12 cellular contexts compared by ENCODE assay signal in the genomic region with DNA sequence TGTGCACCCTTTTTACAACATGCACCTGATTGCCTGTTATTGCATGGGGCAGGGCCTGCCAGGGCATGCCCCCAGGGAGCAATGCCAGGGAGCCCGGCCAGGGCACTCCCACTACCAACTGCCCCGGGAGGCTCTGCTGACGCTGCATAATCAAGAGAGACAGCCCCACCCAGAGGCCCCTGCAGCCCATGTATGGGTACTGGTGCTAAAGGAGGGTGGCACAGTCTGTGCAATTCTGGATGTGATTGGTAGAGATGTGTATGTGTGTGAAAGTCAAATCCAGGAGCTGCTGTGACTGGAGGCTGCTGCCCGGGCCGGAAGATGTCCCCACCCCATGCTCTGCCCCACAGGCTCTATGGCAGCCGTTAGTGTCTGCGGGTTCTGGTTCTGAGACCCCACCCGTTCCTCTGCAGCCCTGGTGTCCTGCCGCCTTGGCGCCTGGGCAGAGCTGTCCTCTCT. TPM values are rescaled to one million over a fixed set of nuclear protein-coding genes. Genes with fewer than 3 reads are reported as not detected.
A peak's percentile ranks its signal among the peaks of the same experiment; 100 is the strongest.
DNase-seq lines count a peak whose midpoint lies in the region; FAIRE-seq and TF ChIP-seq lines count a peak whose summit lies in the region.
"Had no signal": no experiment of that assay in that cellular context is flagged by ENCODE, and none has a peak within 500 bp of the region (broad histone marks: within the 10 kb centered on the region; RNA-seq: fewer than 3 reads in every experiment).

No MANE protein-coding gene starts in this region.

- 35 to 39% methylated on average over 10 of the region's 10 CpGs for WGBS in esophagus, 2 donors
- WGBS in small intestine, 3 donors, result 22 to 58% (median 35%) methylated on average over 10 of the region's 10 CpGs

- H3K27ac ChIP-seq in esophagus (ENCODE audit: low read depth in 2 of 2, low read length in 1 of 2) (peak overlapping the region; percentile 66 to 69), small intestine (ENCODE audit: low read depth in 1 of 2, low read length in 1 of 2) (peak overlapping the region in 1 of 2 donors; percentile 40)

- no peak for FAIRE-seq in small intestine (lab: Jason Lieb, UNC)
- FAIRE-seq: frontal cortex had no signal

- H3K36me3 ChIP-seq in esophagus (ENCODE audit: control insufficient read depth in 2 of 2, insufficient read depth in 2 of 2, low read length in 1 of 2), result no peaks in the 10 kb centered on the region
- no peaks in the 10 kb centered on the region for H3K36me3 ChIP-seq in small intestine (ENCODE audit: control insufficient read depth in 2 of 2, insufficient read depth in 2 of 2, low read length in 2 of 2)

- no peak for TF ChIP-seq RAD21 in Ishikawa (IDR thresholded peaks at IDR 0.05; ENCODE audit: low read depth)

- TF ChIP-seq EP300 in Ishikawa (IDR thresholded peaks at IDR 0.05; ENCODE audit: borderline replicate concordance), result no peak; the same call in 1 of the 2 replicates

- H3K9me3 ChIP-seq in esophagus (ENCODE audit: control insufficient read depth in 2 of 2, insufficient read depth in 1 of 2, low read depth in 1 of 2, low read length in 1 of 2) (no peaks in the 10 kb centered on the region), small intestine (ENCODE audit: control insufficient read depth, low read depth) (no peaks in the 10 kb centered on the region)

- no peak overlapping the region for H3K4me3 ChIP-seq in esophagus (ENCODE audit: low read depth in 1 of 2, low read length in 2 of 2)
- no peak overlapping the region for H3K4me3 ChIP-seq in small intestine (ENCODE audit: low read depth in 1 of 2, low read length in 2 of 2)
- H3K4me3 ChIP-seq in foreskin fibroblast (ENCODE audit: low read depth in 1 of 2, low read length in 2 of 2), result no peak overlapping the region

- peaks cover 4 to 6% of the 10 kb centered on the region in 2 donors for H3K4me1 ChIP-seq in esophagus (ENCODE audit: control insufficient read depth in 2 of 2, insufficient read depth in 2 of 2, low read length in 1 of 2)
- peaks cover 0 to 5% of the 10 kb centered on the region in 2 donors for H3K4me1 ChIP-seq in small intestine (ENCODE audit: control insufficient read depth in 2 of 2, insufficient read depth in 1 of 2, low read depth in 1 of 2, low read length in 1 of 2)

- DNase-seq in NCI-H460 (ENCODE audit: extremely low read depth, low read depth), result peak; percentile 40
- peak; percentile 90 for DNase-seq in small intestine
- no peak for DNase-seq in foreskin fibroblast
- DNase-seq in stimulated activated CD8-positive, alpha-beta memory T cell treated with anti-CD3 and anti-CD28 coated beads, Interleukin-4, amount 100 ng/mL, for 48 hours, result no peak
- no peak for DNase-seq in UCSD-AML1 (lab: John Stamatoyannopoulos, UW; ENCODE audit: unreplicated experiment)
- DNase-seq: activated CD8-positive, alpha-beta memory T cell treated with anti-CD3 and anti-CD28 coated beads, Interleukin-2, amount 10 ng/mL, durations not matched to agents 7 days and 5 days; KBM-7; midbrain; substantia nigra had no signal

- no peaks in the 10 kb centered on the region for H3K27me3 ChIP-seq in esophagus (ENCODE audit: control insufficient read depth in 1 of 2, insufficient read depth in 2 of 2, low read length in 2 of 2)
- H3K27me3 ChIP-seq in small intestine (ENCODE audit: control insufficient read depth in 2 of 2, insufficient read depth in 2 of 2, low read length in 2 of 2), result no peaks in the 10 kb centered on the region

- no peak for TF ChIP-seq CTCF in foreskin fibroblast (IDR thresholded peaks at IDR 0.05; ENCODE audit: low read depth, low read length)

TF ChIP-seq in Ishikawa, 13 proteins besides CTCF, POLR2A, EP300 and RAD21:
- TF ChIP-seq, protein P1, sequence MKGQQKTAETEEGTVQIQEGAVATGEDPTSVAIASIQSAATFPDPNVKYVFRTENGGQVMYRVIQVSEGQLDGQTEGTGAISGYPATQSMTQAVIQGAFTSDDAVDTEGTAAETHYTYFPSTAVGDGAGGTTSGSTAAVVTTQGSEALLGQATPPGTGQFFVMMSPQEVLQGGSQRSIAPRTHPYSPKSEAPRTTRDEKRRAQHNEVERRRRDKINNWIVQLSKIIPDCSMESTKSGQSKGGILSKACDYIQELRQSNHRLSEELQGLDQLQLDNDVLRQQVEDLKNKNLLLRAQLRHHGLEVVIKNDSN (IDR thresholded peaks at IDR 0.05), result no peak
- no peak for TF ChIP-seq YY1 (IDR thresholded peaks at IDR 0.05; ENCODE audit: low read depth)
- TF ChIP-seq TCF12 (IDR thresholded peaks at IDR 0.05; ENCODE audit: low read depth), result peak; percentile 32; the same call in 1 of the 2 replicates
- TF ChIP-seq EGR1 (IDR thresholded peaks at IDR 0.05), result no peak
- 0 out of 2 replicates have a peak, but pooled peaks have one; percentile 20 for TF ChIP-seq ZBTB7A (IDR thresholded peaks at IDR 0.05; ENCODE audit: low read depth)
- TF ChIP-seq, protein P2, sequence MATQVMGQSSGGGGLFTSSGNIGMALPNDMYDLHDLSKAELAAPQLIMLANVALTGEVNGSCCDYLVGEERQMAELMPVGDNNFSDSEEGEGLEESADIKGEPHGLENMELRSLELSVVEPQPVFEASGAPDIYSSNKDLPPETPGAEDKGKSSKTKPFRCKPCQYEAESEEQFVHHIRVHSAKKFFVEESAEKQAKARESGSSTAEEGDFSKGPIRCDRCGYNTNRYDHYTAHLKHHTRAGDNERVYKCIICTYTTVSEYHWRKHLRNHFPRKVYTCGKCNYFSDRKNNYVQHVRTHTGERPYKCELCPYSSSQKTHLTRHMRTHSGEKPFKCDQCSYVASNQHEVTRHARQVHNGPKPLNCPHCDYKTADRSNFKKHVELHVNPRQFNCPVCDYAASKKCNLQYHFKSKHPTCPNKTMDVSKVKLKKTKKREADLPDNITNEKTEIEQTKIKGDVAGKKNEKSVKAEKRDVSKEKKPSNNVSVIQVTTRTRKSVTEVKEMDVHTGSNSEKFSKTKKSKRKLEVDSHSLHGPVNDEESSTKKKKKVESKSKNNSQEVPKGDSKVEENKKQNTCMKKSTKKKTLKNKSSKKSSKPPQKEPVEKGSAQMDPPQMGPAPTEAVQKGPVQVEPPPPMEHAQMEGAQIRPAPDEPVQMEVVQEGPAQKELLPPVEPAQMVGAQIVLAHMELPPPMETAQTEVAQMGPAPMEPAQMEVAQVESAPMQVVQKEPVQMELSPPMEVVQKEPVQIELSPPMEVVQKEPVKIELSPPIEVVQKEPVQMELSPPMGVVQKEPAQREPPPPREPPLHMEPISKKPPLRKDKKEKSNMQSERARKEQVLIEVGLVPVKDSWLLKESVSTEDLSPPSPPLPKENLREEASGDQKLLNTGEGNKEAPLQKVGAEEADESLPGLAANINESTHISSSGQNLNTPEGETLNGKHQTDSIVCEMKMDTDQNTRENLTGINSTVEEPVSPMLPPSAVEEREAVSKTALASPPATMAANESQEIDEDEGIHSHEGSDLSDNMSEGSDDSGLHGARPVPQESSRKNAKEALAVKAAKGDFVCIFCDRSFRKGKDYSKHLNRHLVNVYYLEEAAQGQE (IDR thresholded peaks at IDR 0.05; ENCODE audit: low read depth), result no peak
- no peak for TF ChIP-seq CREB1 (IDR thresholded peaks at IDR 0.05; ENCODE audit: low read depth)
- no peak for TF ChIP-seq TEAD4 (IDR thresholded peaks at IDR 0.05)
- no peak for TF ChIP-seq TAF1 (IDR thresholded peaks at IDR 0.05; ENCODE audit: low read depth)
- peak; percentile 93 for TF ChIP-seq FOXM1 (IDR thresholded peaks at IDR 0.05; ENCODE audit: borderline replicate concordance, low read depth)
- TF ChIP-seq, protein P3, sequence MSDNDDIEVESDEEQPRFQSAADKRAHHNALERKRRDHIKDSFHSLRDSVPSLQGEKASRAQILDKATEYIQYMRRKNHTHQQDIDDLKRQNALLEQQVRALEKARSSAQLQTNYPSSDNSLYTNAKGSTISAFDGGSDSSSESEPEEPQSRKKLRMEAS (IDR thresholded peaks at IDR 0.05), result peak; percentile 28; the same call in 1 of the 2 replicates
- TF ChIP-seq NFIC (IDR thresholded peaks at IDR 0.05), result peak; percentile 77
- TF ChIP-seq CEBPB (IDR thresholded peaks at IDR 0.05), result no peak
TF ChIP-seq in Ishikawa: peak in this region for 5.

RNA-seq across cellular contexts. Expression of gene NEURL1B, which starts 3.9 kb away (rescaled TPM):
- total RNA-seq in NCI-H460 (2014; rRNA removed; shearing (Covaris generic)), result 2.3 and 2.4 TPM in 2 replicates
- 2.0 and 2.4 TPM in 2 replicates for polyA plus RNA-seq in NCI-H460 (2014; cell fraction: nucleus; rRNA removed)
- polyA plus RNA-seq in esophagus (1 to 10 TPM; 6.9 to 8.6 TPM), small intestine (10 to 100 TPM in 1 of 3 donors, 1 to 10 TPM in 2; 2.7 to 17.8 (median 4.1) TPM)

Comparison
In these comparisons a context has a peak if more than half of its experiments do, and no peak if none do; other contexts are left out.
1. DNase-seq: peak in NCI-H460 (single experiment) and small intestine (single experiment); none in foreskin fibroblast (0 of 2), stimulated activated CD8-positive, alpha-beta memory T cell treated with anti-CD3 and anti-CD28 coated beads, Interleukin-4, amount 100 ng/mL, for 48 hours (single experiment) and UCSD-AML1 (single experiment).